Comparison of ENCODE assay signal across 1 cellular context in genomic region chr20:22775671-22776139, GRCh38.
TF ChIP-seq lines count a peak whose summit lies in the region.

No MANE protein-coding gene starts in this region.

TF ChIP-seq in endothelial cell of umbilical vein, 7 proteins besides CTCF, POLR2A, EP300 and RAD21 (continued from another document):
- TF ChIP-seq MAX (IDR thresholded peaks at IDR 0.05; ENCODE audit: insufficient read depth, insufficient read length) (no peak), GATA2 (IDR thresholded peaks at IDR 0.05; ENCODE audit: insufficient read depth, insufficient read length, low read depth, low read length) (peak; percentile 72), MYC (IDR thresholded peaks at IDR 0.05; ENCODE audit: low read depth, low read length) (no peak)
